8 cellular contexts compared by ENCODE assay signal in the genomic region with DNA sequence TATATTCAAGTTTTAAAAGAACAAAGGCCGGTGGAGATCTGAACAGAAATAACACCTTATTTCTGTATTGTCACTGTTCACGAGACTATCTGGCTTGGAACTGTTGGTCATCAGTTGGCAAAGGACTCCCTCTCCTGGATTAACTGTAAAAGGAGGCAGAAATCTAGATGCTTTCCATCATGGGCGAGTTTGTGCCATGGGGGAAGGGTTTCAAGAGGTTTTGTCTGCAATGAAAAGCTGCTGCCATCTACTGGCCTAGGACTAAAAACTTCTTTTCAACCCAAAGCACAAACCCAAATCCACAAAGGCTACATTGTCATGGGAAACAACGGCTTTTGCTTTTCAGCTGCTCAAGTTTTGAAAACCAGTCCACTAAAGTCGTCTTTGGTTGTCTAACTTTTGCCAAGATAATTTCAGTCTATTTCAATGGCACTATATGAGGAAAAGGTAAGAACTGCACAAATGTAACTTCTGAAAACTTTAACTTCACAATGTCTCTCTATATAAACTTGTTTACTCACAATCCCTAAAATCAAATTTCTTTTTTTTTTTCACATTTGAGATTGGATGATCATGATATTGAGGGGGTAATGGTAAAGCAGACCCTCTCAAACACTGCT.
A peak's percentile ranks its signal among the peaks of the same experiment; 100 is the strongest.
DNase-seq lines count a peak whose midpoint lies in the region; ATAC-seq and TF ChIP-seq lines count a peak whose summit lies in the region.

No MANE protein-coding gene starts in this region.

- peak; percentile 55 for ATAC-seq in GM21360 (IDR thresholded peaks at IDR 0.05; ENCODE audit: unreplicated experiment)
- peak in 7 of 8 donors; percentile 64 to 87 (median 75) for ATAC-seq in heart right ventricle
- ATAC-seq in HG03520 (IDR thresholded peaks at IDR 0.05; ENCODE audit: unreplicated experiment) = no peak

- DNase-seq in AML-193 (lab: John Stamatoyannopoulos, UW) (peak; percentile 88 to 91), NCI-H128 (lab: John Stamatoyannopoulos, UW; ENCODE audit: unreplicated experiment) (peak; percentile 93), SK-N-DZ (ENCODE audit: low spot score) (peak; percentile 95), amniotic stem cell (lab: John Stamatoyannopoulos, UW) (peak; percentile 81), heart right ventricle (peak in 1 of 2 donors; percentile 75), putamen (ENCODE audit: low spot score) (peak; percentile 95)

- peaks cover 0 to 7% (median 0%) of the 10 kb centered on the region in 9 donors for H3K4me1 ChIP-seq in heart right ventricle

- WGBS in heart right ventricle, 2 donors = 5 to 12% methylated on average over 5 of the region's 5 CpGs

- intact Hi-C loops in heart right ventricle (cut with DNase I) = loop anchor here (1.0 to 10.0 kb wide), 14 partner anchors 291 to 780 kb away; no protein-coding TSS in a partner anchor

- H3K27ac ChIP-seq in heart right ventricle = no peak overlapping the region

- H3K36me3 ChIP-seq in heart right ventricle = no peaks in the 10 kb centered on the region

- peak; percentile 49 to 87 (median 76) for TF ChIP-seq CTCF in heart right ventricle (IDR thresholded peaks at IDR 0.05)

- no peak overlapping the region for H3K4me3 ChIP-seq in heart right ventricle

- no peaks in the 10 kb centered on the region for H3K9me3 ChIP-seq in heart right ventricle

- peaks cover 0 to 55% (median 40%) of the 10 kb centered on the region in 7 donors for H3K27me3 ChIP-seq in heart right ventricle
